ENCODE assay signal across 10 cellular contexts in the genomic region with DNA sequence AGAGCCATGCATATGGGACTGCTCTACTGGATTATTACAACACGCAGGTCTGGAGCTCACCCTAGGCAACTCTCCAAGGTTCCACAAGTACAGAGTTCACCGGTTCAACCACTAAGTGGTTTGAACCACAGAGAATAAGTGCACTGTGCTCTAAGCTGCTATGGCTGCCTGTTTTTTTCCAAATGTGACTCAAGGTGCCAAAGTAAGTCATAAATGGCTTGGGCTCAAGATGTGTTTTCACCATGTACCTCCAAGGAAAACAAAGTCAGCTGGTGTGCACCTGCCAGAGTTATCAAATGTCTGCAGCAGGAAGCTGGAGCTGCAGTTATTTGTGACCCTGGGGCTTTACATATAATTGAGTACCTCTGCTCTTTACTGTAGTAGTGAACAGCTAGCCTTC.
A peak's percentile ranks its signal among the peaks of the same experiment; 100 is the strongest.
DNase-seq lines count a peak whose midpoint lies in the region; ATAC-seq and TF ChIP-seq lines count a peak whose summit lies in the region.
"Had no signal": no experiment of that assay in that cellular context is flagged by ENCODE, and none has a peak within 500 bp of the region (broad histone marks: within the 10 kb centered on the region; RNA-seq: fewer than 3 reads in every experiment).

No MANE protein-coding gene starts in this region.

- WGBS in suprapubic skin, result 46% methylated on average over 2 of the region's 2 CpGs

- no peaks in the 10 kb centered on the region for H3K27me3 ChIP-seq in suprapubic skin

- peaks cover 8% of the 10 kb centered on the region for H3K4me1 ChIP-seq in suprapubic skin

- H3K27ac ChIP-seq in suprapubic skin, result peak overlapping the region; percentile 57
- H3K27ac ChIP-seq: A549 had no signal

- DNase-seq in DMS53 (lab: John Stamatoyannopoulos, UW), result peak; percentile 4
- DNase-seq in DMS53 treated with DMSO at 0.1 percent for 48 hours (lab: John Stamatoyannopoulos, UW; ENCODE audit: unreplicated experiment), result no peak
- DNase-seq in NCI-H69 (lab: John Stamatoyannopoulos, UW), result peak; percentile 96
- DNase-seq in fibroblast of the aortic adventitia (ENCODE audit: low read depth), result peak; percentile 30
- no peak for DNase-seq in suprapubic skin (ENCODE audit: low spot score in 2 of 2)
- no peak for DNase-seq in DMS114 treated with DMSO at 0.1 percent for 48 hours (lab: John Stamatoyannopoulos, UW; ENCODE audit: unreplicated experiment)
- DNase-seq: activated T-cell treated with anti-CD3 and anti-CD28 coated beads for 4 hours had no signal

- no peak for TF ChIP-seq POLR2A in suprapubic skin (IDR thresholded peaks at IDR 0.05)

- H3K9me3 ChIP-seq in suprapubic skin, result no peaks in the 10 kb centered on the region
- H3K9me3 ChIP-seq: A549 had no signal

- peaks cover 50% of the 10 kb centered on the region for H3K36me3 ChIP-seq in suprapubic skin

- TF ChIP-seq CTCF in fibroblast of the aortic adventitia (IDR thresholded peaks at IDR 0.05; ENCODE audit: insufficient read depth, low read length) (no peak), suprapubic skin (IDR thresholded peaks at IDR 0.05) (no peak)

- no peak for TF ChIP-seq EP300 in suprapubic skin (IDR thresholded peaks at IDR 0.05)

- no peak for ATAC-seq in GM21576 (IDR thresholded peaks at IDR 0.05; ENCODE audit: unreplicated experiment)
- no peak for ATAC-seq in HG03039 (IDR thresholded peaks at IDR 0.05; ENCODE audit: unreplicated experiment)
- ATAC-seq: A549 had no signal

- H3K4me3 ChIP-seq in fibroblast of the aortic adventitia (ENCODE audit: low read depth, low read length) (no peak overlapping the region), suprapubic skin (no peak overlapping the region)
- H3K4me3 ChIP-seq: A549 had no signal

Comparison
In these comparisons a context has a peak if more than half of its experiments do, and no peak if none do; other contexts are left out.
1. DNase-seq: peak in DMS53 (single experiment), NCI-H69 (single experiment) and fibroblast of the aortic adventitia (single experiment); none in DMS53 treated with DMSO at 0.1 percent for 48 hours (single experiment), suprapubic skin (0 of 2) and DMS114 treated with DMSO at 0.1 percent for 48 hours (single experiment).